18 cellular contexts compared by ENCODE assay signal in genomic region chr18:13019301-13019700, GRCh38. TPM values are rescaled to one million over a fixed set of nuclear protein-coding genes. Genes with fewer than 3 reads are reported as not detected.
DNase-seq lines count a peak whose midpoint lies in the region; ATAC-seq and TF ChIP-seq lines count a peak whose summit lies in the region.
"Had no signal": no experiment of that assay in that cellular context is flagged by ENCODE, and none has a peak within 500 bp of the region (broad histone marks: within the 10 kb centered on the region; RNA-seq: fewer than 3 reads in every experiment).

No MANE protein-coding gene starts in this region.

- TF ChIP-seq CTCF in RWPE2 (IDR thresholded peaks at IDR 0.05; ENCODE audit: poor library complexity, severe bottlenecking), result no peak
- TF ChIP-seq CTCF in testis (IDR thresholded peaks at IDR 0.05), result no peak

- H3K27ac ChIP-seq in RWPE2 (ENCODE audit: poor library complexity, severe bottlenecking) (peak overlapping the region; percentile 61), testis (no peak overlapping the region)
- H3K27ac ChIP-seq: HL-60, neutrophil, sigmoid colon had no signal

- H3K4me3 ChIP-seq in RWPE2 (ENCODE audit: severe bottlenecking) (no peak overlapping the region), testis (no peak overlapping the region), HAP-1 (no peak overlapping the region)
- H3K4me3 ChIP-seq: sigmoid colon had no signal

- H3K4me1 ChIP-seq in RWPE2 (ENCODE audit: insufficient read depth, poor library complexity, severe bottlenecking), result peaks cover 18% of the 10 kb centered on the region
- no peaks in the 10 kb centered on the region for H3K4me1 ChIP-seq in testis
- H3K4me1 ChIP-seq in HAP-1, result peaks cover 15% of the 10 kb centered on the region
- H3K4me1 ChIP-seq: sigmoid colon had no signal

- intact Hi-C loops in testis (cut with DNase I; ENCODE audit: low total_unique reads), result no loop called here

- peaks cover 32% of the 10 kb centered on the region for H3K4me1 Mint-ChIP-seq in activated CD8-positive, alpha-beta memory T cell treated with anti-CD3 and anti-CD28 coated beads, Interleukin-2, amount 10 ng/mL, durations not matched to agents 7 days and 5 days
- H3K4me1 Mint-ChIP-seq: mesothelial cell of epicardium had no signal

- WGBS in testis, 2 donors, result 67 to 74% methylated on average over 3 of the region's 3 CpGs

- H3K36me3 Mint-ChIP-seq in activated CD8-positive, alpha-beta memory T cell treated with anti-CD3 and anti-CD28 coated beads, Interleukin-2, amount 10 ng/mL, durations not matched to agents 7 days and 5 days, result peaks cover 84% of the 10 kb centered on the region

- peaks cover 91% of the 10 kb centered on the region for H3K36me3 ChIP-seq in RWPE2 (ENCODE audit: low read depth)
- H3K36me3 ChIP-seq in testis (ENCODE audit: low read depth, missing control alignments), result no peaks in the 10 kb centered on the region
- peaks cover 59% of the 10 kb centered on the region for H3K36me3 ChIP-seq in HAP-1 (replicated peaks)

- no peak for DNase-seq in activated CD8-positive, alpha-beta memory T cell treated with anti-CD3 and anti-CD28 coated beads, Interleukin-2, amount 10 ng/mL, durations not matched to agents 7 days and 5 days
- no peak for DNase-seq in activated CD8-positive, alpha-beta memory T cell treated with anti-CD3 and anti-CD28 coated beads for 24 hours
- no peak for DNase-seq in RWPE2 (ENCODE audit: low spot score)
- DNase-seq in pulmonary artery endothelial cell (ENCODE audit: low read depth, low spot score), result peak; percentile 11
- no peak for DNase-seq in testis
- DNase-seq in dedifferentiated amniotic fluid mesenchymal stem cell (ENCODE audit: extremely low spot score), result no peak
- DNase-seq in HAP-1 (ENCODE audit: low spot score in 2 of 2), result no peak
- DNase-seq: NCI-H1930; NCI-H510A treated with DMSO at 0.1 percent for 48 hours; sigmoid colon; stimulated activated CD4-positive, alpha-beta T cell treated with anti-CD3 and anti-CD28 coated beads, Interleukin-4, amount 100 ng/mL, for 24 hours; SW 1271 had no signal

- no peak for TF ChIP-seq POLR2A in testis (IDR thresholded peaks at IDR 0.05)

- CTCF ChIA-PET in activated CD8-positive, alpha-beta memory T cell treated with anti-CD3 and anti-CD28 coated beads, Interleukin-2, amount 10 ng/mL, durations not matched to agents 7 days and 5 days (lab: Charles Lee), result no interaction called here

- H3K4me3 Mint-ChIP-seq in activated CD8-positive, alpha-beta memory T cell treated with anti-CD3 and anti-CD28 coated beads, Interleukin-2, amount 10 ng/mL, durations not matched to agents 7 days and 5 days, result no peak overlapping the region
- H3K4me3 Mint-ChIP-seq: mesothelial cell of epicardium had no signal

- H3K27me3 Mint-ChIP-seq in activated CD8-positive, alpha-beta memory T cell treated with anti-CD3 and anti-CD28 coated beads, Interleukin-2, amount 10 ng/mL, durations not matched to agents 7 days and 5 days, result no peaks in the 10 kb centered on the region

- in situ Hi-C loops in HAP-1 (cut with MboI; ENCODE audit: low sequenced_read_pairs), result no loop called here

- H3K27me3 ChIP-seq in RWPE2 (ENCODE audit: insufficient read depth, poor library complexity, severe bottlenecking) (no peaks in the 10 kb centered on the region), testis (no peaks in the 10 kb centered on the region), HAP-1 (ENCODE audit: low read depth) (no peaks in the 10 kb centered on the region)
- H3K27me3 ChIP-seq: neutrophil, sigmoid colon had no signal

- peaks cover 4% of the 10 kb centered on the region for H3K9me3 Mint-ChIP-seq in activated CD8-positive, alpha-beta memory T cell treated with anti-CD3 and anti-CD28 coated beads, Interleukin-2, amount 10 ng/mL, durations not matched to agents 7 days and 5 days (ENCODE audit: low read depth)
- H3K9me3 Mint-ChIP-seq: activated naive CD4-positive, alpha-beta T cell treated with anti-CD3 and anti-CD28 coated beads, Interleukin-2, amount 50 U/mL, for 72 hours had no signal

- H3K9me3 ChIP-seq in RWPE2 (ENCODE audit: severe bottlenecking), result no peaks in the 10 kb centered on the region
- no peaks in the 10 kb centered on the region for H3K9me3 ChIP-seq in testis
- H3K9me3 ChIP-seq in HAP-1, result no peaks in the 10 kb centered on the region
- H3K9me3 ChIP-seq: neutrophil had no signal

- H3K27ac Mint-ChIP-seq in activated CD8-positive, alpha-beta memory T cell treated with anti-CD3 and anti-CD28 coated beads, Interleukin-2, amount 10 ng/mL, durations not matched to agents 7 days and 5 days, result peak overlapping the region; percentile 34
- H3K27ac Mint-ChIP-seq: mesothelial cell of epicardium had no signal

- peak; percentile 76 for ATAC-seq in activated CD8-positive, alpha-beta memory T cell treated with anti-CD3 and anti-CD28 coated beads, Interleukin-2, amount 10 ng/mL, durations not matched to agents 7 days and 5 days
- ATAC-seq in HG02840 (IDR thresholded peaks at IDR 0.05; ENCODE audit: low FRiP score, unreplicated experiment) (peak; percentile 59), RWPE2 (ENCODE audit: low read depth) (peak; percentile 91)
- ATAC-seq: Panc1 had no signal

RNA-seq across cellular contexts. Expression of gene CEP192, which starts 28.1 kb away (rescaled TPM):
- 10 to 100 TPM; 36.6 to 57.4 TPM for total RNA-seq in activated CD8-positive, alpha-beta memory T cell treated with anti-CD3 and anti-CD28 coated beads, Interleukin-2, amount 10 ng/mL, durations not matched to agents 7 days and 5 days
- total RNA-seq in pulmonary artery endothelial cell, result 25.8 and 29.6 TPM in 2 replicates
- 10 to 100 TPM; 61.2 to 77.3 TPM for total RNA-seq in testis
- polyA plus RNA-seq in testis (ENCODE audit: insufficient read depth, low read depth, low replicate concordance), result 34.1 TPM
